1 cellular context compared by ENCODE assay signal in genomic region chr17:2782030-2782429, GRCh38.
TF ChIP-seq lines count a peak whose summit lies in the region.

No MANE protein-coding gene starts in this region.

TF ChIP-seq in SK-N-SH, 30 proteins besides CTCF, POLR2A, EP300 and RAD21 (continued from another document):
- TF ChIP-seq REST (IDR thresholded peaks at IDR 0.05; ENCODE audit: low read depth, low read length) = no peak
- no peak for TF ChIP-seq SMC3 (IDR thresholded peaks at IDR 0.05; ENCODE audit: low read depth, low read length)
- TF ChIP-seq EZH2phosphoT487 (IDR thresholded peaks at IDR 0.05; ENCODE audit: borderline replicate concordance, low read depth) = no peak
- no peak for TF ChIP-seq FOSL2 (IDR thresholded peaks at IDR 0.05; ENCODE audit: borderline replicate concordance, low read depth)
- no peak for TF ChIP-seq MEF2A (IDR thresholded peaks at IDR 0.05; ENCODE audit: borderline replicate concordance, low read depth)
- TF ChIP-seq USF1 (IDR thresholded peaks at IDR 0.05; ENCODE audit: borderline replicate concordance, low read depth) = no peak
- TF ChIP-seq RXRA (IDR thresholded peaks at IDR 0.05; ENCODE audit: borderline replicate concordance, low read depth) = no peak
- no peak for TF ChIP-seq USF2 (IDR thresholded peaks at IDR 0.05; ENCODE audit: borderline replicate concordance, low read depth, low read length)
- TF ChIP-seq GATA2 (CRISPR knock-in tag; IDR thresholded peaks at IDR 0.05) = no peak
- no peak for TF ChIP-seq CHD2 (IDR thresholded peaks at IDR 0.05; ENCODE audit: low read length, partially characterized antibody)
TF ChIP-seq in SK-N-SH: peak in this region for 0.
